Comparison of ENCODE assay signal across 9 cellular contexts in the genomic region with DNA sequence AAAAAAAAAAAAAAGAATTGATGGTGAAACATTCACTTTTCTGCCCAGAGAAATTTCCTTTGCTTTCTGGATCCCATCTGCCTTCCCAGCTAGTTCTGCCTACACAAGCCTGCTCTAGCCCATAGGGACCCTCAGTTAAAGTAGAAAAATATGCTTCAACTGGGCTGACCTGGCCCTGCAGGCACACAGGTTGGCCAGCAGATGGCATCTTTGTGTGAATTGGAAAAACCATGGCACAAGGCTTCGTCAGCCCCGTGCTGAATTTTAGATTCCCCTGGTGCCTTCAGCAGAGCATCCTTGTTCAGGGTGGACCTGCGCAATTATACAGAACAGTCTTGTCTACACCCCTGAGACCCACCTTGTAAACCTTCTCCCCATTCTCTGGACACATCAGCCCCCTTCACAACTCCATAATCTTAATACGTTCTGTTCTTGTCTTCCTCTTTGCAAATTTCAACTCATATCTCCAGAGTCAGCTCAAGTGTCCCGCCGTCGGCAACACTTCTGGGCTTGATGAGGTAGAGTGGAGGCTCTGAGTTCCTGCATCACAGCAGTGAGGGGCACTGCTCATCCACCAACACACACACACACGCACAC.
DNase-seq lines count a peak whose midpoint lies in the region; ATAC-seq and TF ChIP-seq lines count a peak whose summit lies in the region.
"Had no signal": no experiment of that assay in that cellular context is flagged by ENCODE, and none has a peak within 500 bp of the region (broad histone marks: within the 10 kb centered on the region; RNA-seq: fewer than 3 reads in every experiment).

No MANE protein-coding gene starts in this region.

- no peak overlapping the region for H3K4me3 ChIP-seq in heart right ventricle

- 27 to 37% methylated on average over 8 of the region's 8 CpGs for whole genome bisulfite sequencing in heart right ventricle, 2 donors

- intact Hi-C loops in heart right ventricle (cut with DNase I), result loop anchor here in 2 of 10 donors (2.0 to 10.0 kb wide), 2 partner anchors 662 kb away; no protein-coding TSS in a partner anchor

- H3K4me1 Mint-ChIP-seq in activated naive CD4-positive, alpha-beta T cell treated with anti-CD3 and anti-CD28 coated beads, Interleukin-2, amount 10 ng/mL, durations not matched to agents 7 days and 5 days, result peaks cover 2% of the 10 kb centered on the region
- H3K4me1 Mint-ChIP-seq: activated naive CD4-positive, alpha-beta T cell treated with anti-CD3 and anti-CD28 coated beads, Interleukin-2, amount 50 U/mL, for 24 hours had no signal

- no peak overlapping the region for H3K4me3 Mint-ChIP-seq in activated naive CD4-positive, alpha-beta T cell treated with anti-CD3 and anti-CD28 coated beads, Interleukin-2, amount 10 ng/mL, durations not matched to agents 7 days and 5 days
- H3K4me3 Mint-ChIP-seq: activated naive CD4-positive, alpha-beta T cell treated with anti-CD3 and anti-CD28 coated beads, Interleukin-2, amount 50 U/mL, for 24 hours had no signal

- ATAC-seq in GM19324 (IDR thresholded peaks at IDR 0.05; ENCODE audit: low FRiP score, unreplicated experiment), result peak; percentile 70
- peak; percentile 97 for ATAC-seq in HG03342 (IDR thresholded peaks at IDR 0.05; ENCODE audit: unreplicated experiment)
- ATAC-seq in heart right ventricle, result peak in 4 of 8 donors; percentile 46 to 72 (median 56)

- TF ChIP-seq CTCF in heart right ventricle (IDR thresholded peaks at IDR 0.05), result peak; percentile 47 to 79 (median 73)

- no peak overlapping the region for H3K27ac Mint-ChIP-seq in activated naive CD4-positive, alpha-beta T cell treated with anti-CD3 and anti-CD28 coated beads, Interleukin-2, amount 10 ng/mL, durations not matched to agents 7 days and 5 days
- H3K27ac Mint-ChIP-seq: activated naive CD4-positive, alpha-beta T cell treated with anti-CD3 and anti-CD28 coated beads, Interleukin-2, amount 50 U/mL, for 24 hours had no signal

- peaks cover 0 to 49% (median 38%) of the 10 kb centered on the region in 7 donors for H3K27me3 ChIP-seq in heart right ventricle

- DNase-seq in DMS 273 treated with DMSO at 0.1 percent for 48 hours (lab: John Stamatoyannopoulos, UW) (peak; percentile 21), RPMI7951 (ENCODE audit: low read depth) (peak; percentile 39), heart right ventricle (no peak), NCI-H2107 treated with DMSO at 0.1 percent for 48 hours (lab: John Stamatoyannopoulos, UW; ENCODE audit: unreplicated experiment) (no peak)
- peak; percentile 67 for DNase-seq in activated naive CD4-positive, alpha-beta T cell treated with anti-CD3 and anti-CD28 coated beads, Interleukin-2, amount 10 ng/mL, durations not matched to agents 7 days and 5 days
- peak; percentile 41 for DNase-seq in stimulated activated CD4-positive, alpha-beta T cell treated with anti-CD3 and anti-CD28 coated beads, Interleukin-12 subunit alpha, Interleukin-12 subunit beta, amount 100 ng/mL, for 4 hours

- H3K36me3 Mint-ChIP-seq in activated naive CD4-positive, alpha-beta T cell treated with anti-CD3 and anti-CD28 coated beads, Interleukin-2, amount 10 ng/mL, durations not matched to agents 7 days and 5 days, result no peaks in the 10 kb centered on the region
- H3K36me3 Mint-ChIP-seq: activated naive CD4-positive, alpha-beta T cell treated with anti-CD3 and anti-CD28 coated beads, Interleukin-2, amount 50 U/mL, for 24 hours had no signal

- H3K9me3 Mint-ChIP-seq in activated naive CD4-positive, alpha-beta T cell treated with anti-CD3 and anti-CD28 coated beads, Interleukin-2, amount 10 ng/mL, durations not matched to agents 7 days and 5 days, result no peaks in the 10 kb centered on the region
- H3K9me3 Mint-ChIP-seq: activated naive CD4-positive, alpha-beta T cell treated with anti-CD3 and anti-CD28 coated beads, Interleukin-2, amount 50 U/mL, for 24 hours had no signal

- no peak overlapping the region for H3K27ac ChIP-seq in heart right ventricle

- peaks cover 29% of the 10 kb centered on the region for H3K27me3 Mint-ChIP-seq in activated naive CD4-positive, alpha-beta T cell treated with anti-CD3 and anti-CD28 coated beads, Interleukin-2, amount 10 ng/mL, durations not matched to agents 7 days and 5 days

- no peaks in the 10 kb centered on the region for H3K9me3 ChIP-seq in heart right ventricle

- H3K4me1 ChIP-seq in heart right ventricle, result no peaks in the 10 kb centered on the region

- no peaks in the 10 kb centered on the region for H3K36me3 ChIP-seq in heart right ventricle

- CTCF ChIA-PET in activated naive CD4-positive, alpha-beta T cell treated with anti-CD3 and anti-CD28 coated beads, Interleukin-2, amount 10 ng/mL, durations not matched to agents 7 days and 5 days (lab: Charles Lee), result interaction anchor here (1.0 to 1.5 kb wide), 4 partner anchors 14 to 653 kb away, joined by 3 to 6 read pairs (median 4); no protein-coding TSS in a partner anchor

Comparison
In these comparisons a context has a peak if more than half of its experiments do, and no peak if none do; other contexts are left out.
1. DNase-seq: peak in DMS 273 treated with DMSO at 0.1 percent for 48 hours (single experiment), RPMI7951 (single experiment), activated naive CD4-positive, alpha-beta T cell treated with anti-CD3 and anti-CD28 coated beads, Interleukin-2, amount 10 ng/mL, durations not matched to agents 7 days and 5 days (single experiment) and stimulated activated CD4-positive, alpha-beta T cell treated with anti-CD3 and anti-CD28 coated beads, Interleukin-12 subunit alpha, Interleukin-12 subunit beta, amount 100 ng/mL, for 4 hours (single experiment); none in heart right ventricle (0 of 2) and NCI-H2107 treated with DMSO at 0.1 percent for 48 hours (single experiment).